In genomic region chrX:47218280-47218919, GRCh38 we compare ENCODE assay signal across 8 cellular contexts. TPM values are rescaled to one million over a fixed set of nuclear protein-coding genes. Genes with fewer than 3 reads are reported as not detected.
DNase-seq lines count a peak whose midpoint lies in the region; TF ChIP-seq lines count a peak whose summit lies in the region.

CDK16 (plus strand) TSS chrX:47218681; CDS start chrX:47223558, 4,877 bp downstream.

- H3K79me2 ChIP-seq in Loucy (ENCODE audit: insufficient read depth, low read length), result peaks cover 48% of the 10 kb centered on the region

- no peak within 1 kb of the TSS for H2BK15ac ChIP-seq in neuronal stem cell (ENCODE audit: low read length)

- H3K27me3 ChIP-seq in H7 (ENCODE audit: control insufficient read depth, insufficient read depth, low read length), result no peaks in the 10 kb centered on the region
- H3K27me3 ChIP-seq in Loucy (ENCODE audit: insufficient read depth, low read length, poor library complexity, severe bottlenecking), result peaks cover 4% of the 10 kb centered on the region
- H3K27me3 ChIP-seq in SJCRH30, result no peaks in the 10 kb centered on the region
- H3K27me3 ChIP-seq in neuronal stem cell (ENCODE audit: control insufficient read depth in 3 of 3, insufficient read depth in 3 of 3, low read depth in 1 of 3, low read length in 3 of 3), result no peaks in the 10 kb centered on the region

- peaks cover 9% of the 10 kb centered on the region for H3K79me1 ChIP-seq in neuronal stem cell (ENCODE audit: low read depth, low read length)

- DNase-seq in ELR (ENCODE audit: low read depth) (peak; percentile 75), H7 (peak; percentile 97), SJCRH30 (peak; percentile 66 to 74), foreskin fibroblast (peak; percentile 70 to 89), neuronal stem cell (ENCODE audit: low spot score) (peak; percentile 69), substantia nigra (lab: John Stamatoyannopoulos, UW) (peak; percentile 8 to 91 (median 67))
- peak; percentile 68 for DNase-seq in activated gamma-delta T cell treated with anti-CD3 and anti-CD28 coated beads, Interleukin-2, amount 50 U/mL, for 16 hours (ENCODE audit: low read depth)

- H3K9me3 ChIP-seq in Loucy (ENCODE audit: insufficient read depth, low read depth, low read length) (no peaks in the 10 kb centered on the region), SJCRH30 (replicated peaks) (no peaks in the 10 kb centered on the region), neuronal stem cell (replicated peaks in 1 of 2; ENCODE audit: control insufficient read depth in 2 of 2, insufficient read depth in 1 of 2, low read depth in 1 of 2, low read length in 2 of 2) (no peaks in the 10 kb centered on the region)

- H3K14ac ChIP-seq in neuronal stem cell (ENCODE audit: low read length), result peak within 1 kb of the TSS; percentile 56

- peak within 1 kb of the TSS; percentile 78 for H3K9ac ChIP-seq in Loucy (ENCODE audit: low read depth, low read length, poor library complexity, severe bottlenecking)
- H3K9ac ChIP-seq in neuronal stem cell (ENCODE audit: low read depth, low read length, poor library complexity), result peak within 1 kb of the TSS; percentile 99

- H2BK5ac ChIP-seq in neuronal stem cell (ENCODE audit: low read length), result peak within 1 kb of the TSS; percentile 87

- H4K8ac ChIP-seq in neuronal stem cell (ENCODE audit: low read depth, low read length), result no peak within 1 kb of the TSS

- H2AK5ac ChIP-seq in neuronal stem cell (ENCODE audit: low read depth, low read length), result peak within 1 kb of the TSS; percentile 46

- H3K27ac ChIP-seq in SJCRH30 (peak within 1 kb of the TSS; percentile 98), neuronal stem cell (replicated peaks; ENCODE audit: low read length) (peak within 1 kb of the TSS; percentile 76), substantia nigra (ENCODE audit: low read depth, low read length, poor library complexity, severe bottlenecking) (peak within 1 kb of the TSS; percentile 94)

- no peaks in the 10 kb centered on the region for H3F3A ChIP-seq in Loucy (ENCODE audit: low read depth)

- peak within 1 kb of the TSS; percentile 80 for H3K23ac ChIP-seq in neuronal stem cell (ENCODE audit: low read depth, low read length, poor library complexity)

- peaks cover 43% of the 10 kb centered on the region for H4K20me1 ChIP-seq in Loucy (ENCODE audit: insufficient read depth, low read length, poor library complexity, severe bottlenecking)

- H3K4me2 ChIP-seq in Loucy (ENCODE audit: low read depth, low read length, poor library complexity, severe bottlenecking) (peak within 1 kb of the TSS; percentile 96), neuronal stem cell (ENCODE audit: insufficient read depth, low read length, poor library complexity, severe bottlenecking) (peak within 1 kb of the TSS; percentile 62)

- no peaks in the 10 kb centered on the region for H3K9me2 ChIP-seq in Loucy (replicated peaks; ENCODE audit: low read depth, low read length)

- no peak for TF ChIP-seq CTCF in Loucy (conservative IDR thresholded peaks at IDR 0.05; ENCODE audit: low read length)
- TF ChIP-seq CTCF in foreskin fibroblast (IDR thresholded peaks at IDR 0.05; ENCODE audit: low read depth, low read length), result no peak

- H3K4me3 ChIP-seq in H7 (ENCODE audit: insufficient read depth, low read depth, low read length) (peak within 1 kb of the TSS; percentile 93), Loucy (ENCODE audit: low read length, poor library complexity, severe bottlenecking) (peak within 1 kb of the TSS; percentile 79), SJCRH30 (peak within 1 kb of the TSS; percentile 95), foreskin fibroblast (ENCODE audit: low read depth in 1 of 2, low read length in 2 of 2) (peak within 1 kb of the TSS; percentile 75 to 81), neuronal stem cell (ENCODE audit: low read length in 2 of 2) (peak within 1 kb of the TSS; percentile 66 to 99)

- no peak within 1 kb of the TSS for H2BK120ac ChIP-seq in neuronal stem cell (ENCODE audit: low read depth, low read length)

- no peak within 1 kb of the TSS for H4K91ac ChIP-seq in neuronal stem cell (ENCODE audit: low read depth, low read length, poor library complexity)

- H3K18ac ChIP-seq in neuronal stem cell (ENCODE audit: low read length), result peak within 1 kb of the TSS; percentile 96

- H3K4ac ChIP-seq in neuronal stem cell (ENCODE audit: low read length), result no peak within 1 kb of the TSS

- no CpG with 5 or more reads among the region's 61 CpGs for WGBS in neuronal stem cell (ENCODE audit: extremely low coverage in 2 of 2, insufficient read length in 2 of 2, insufficient replicate concordance in 1 of 2), 2 donors

- H2BK12ac ChIP-seq in neuronal stem cell (ENCODE audit: low read length), result no peak within 1 kb of the TSS

- H2AFZ ChIP-seq in Loucy (ENCODE audit: low read length), result peak within 1 kb of the TSS; percentile 71
- peak within 1 kb of the TSS; percentile 77 for H2AFZ ChIP-seq in neuronal stem cell (ENCODE audit: low read length)

- peaks cover 31% of the 10 kb centered on the region for H3K36me3 ChIP-seq in H7 (replicated peaks; ENCODE audit: control insufficient read depth, insufficient read depth, low read length)
- peaks cover 23% of the 10 kb centered on the region; the same call in 1 of the 2 replicates for H3K36me3 ChIP-seq in Loucy (ENCODE audit: insufficient read depth, low read length)
- no peaks in the 10 kb centered on the region; the same call in 1 of the 2 replicates for H3K36me3 ChIP-seq in SJCRH30
- peaks cover 28 to 70% of the 10 kb centered on the region in 2 donors for H3K36me3 ChIP-seq in neuronal stem cell (replicated peaks in 1 of 2; ENCODE audit: control insufficient read depth in 2 of 2, insufficient read depth in 2 of 2, low read length in 2 of 2)

- H3K4me1 ChIP-seq in Loucy (ENCODE audit: insufficient read depth, low read length, poor library complexity, severe bottlenecking) (peaks cover 10% of the 10 kb centered on the region), SJCRH30 (no peaks in the 10 kb centered on the region), neuronal stem cell (ENCODE audit: control insufficient read depth in 2 of 2, insufficient read depth in 1 of 2, low read depth in 1 of 2, low read length in 2 of 2) (peaks cover 14 to 20% of the 10 kb centered on the region in 2 donors)

RNA-seq across cellular contexts. Expression of gene CDK16, which starts in this region (rescaled TPM):
- 227 and 270 TPM in 2 replicates for total RNA-seq in H7 (2014; rRNA removed; shearing (Covaris generic))
- 68.5 and 71.8 TPM in 2 replicates for total RNA-seq in SJCRH30 (2014; rRNA removed; shearing (Covaris generic))
- polyA plus RNA-seq in neuronal stem cell (2013, experiment 1 of 2), result 136 TPM
- 138 TPM for polyA plus RNA-seq in neuronal stem cell (2013, experiment 2 of 2)

Comparison
In these comparisons a context has a peak if more than half of its experiments do, and no peak if none do; other contexts are left out.
1. Peak in every context shown above with its lines: DNase-seq, H3K4me3 ChIP-seq and H3K27ac ChIP-seq.